In the genomic region with DNA sequence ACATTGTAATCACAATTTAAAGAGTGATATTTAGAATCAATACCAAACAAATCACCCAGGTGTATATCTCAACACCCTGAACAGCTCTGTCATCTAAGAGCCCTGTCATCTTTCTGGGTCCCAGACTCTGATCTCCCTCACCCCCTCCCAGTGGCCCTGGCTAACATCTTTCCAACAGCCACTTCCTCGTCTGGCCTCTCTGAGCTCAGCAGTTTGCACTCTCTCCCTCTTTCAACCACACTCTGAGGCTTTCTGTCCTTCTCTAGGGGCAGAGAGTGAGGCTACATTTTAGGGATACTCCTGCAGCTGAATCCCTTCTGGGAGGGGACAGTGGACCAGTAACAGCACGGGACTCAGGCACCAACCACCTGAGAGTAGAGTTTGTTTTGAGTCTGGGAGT, we compare ENCODE assay signal across 31 cellular contexts. TPM values are rescaled to one million over a fixed set of nuclear protein-coding genes. Genes with fewer than 3 reads are reported as not detected.
DNase-seq lines count a peak whose midpoint lies in the region; ATAC-seq and TF ChIP-seq lines count a peak whose summit lies in the region.
"Had no signal": no experiment of that assay in that cellular context is flagged by ENCODE, and none has a peak within 500 bp of the region (broad histone marks: within the 10 kb centered on the region; RNA-seq: fewer than 3 reads in every experiment).

No MANE protein-coding gene starts in this region.

- peak overlapping the region; percentile 78 for H3K27ac Mint-ChIP-seq in neural crest cell (ENCODE audit: unreplicated experiment)
- H3K27ac Mint-ChIP-seq: CD4-positive, alpha-beta T cell; IgD-negative memory B cell; stimulated activated effector memory CD8-positive, alpha-beta T cell treated with anti-CD3 and anti-CD28 coated beads, Interleukin-12 subunit alpha, Interleukin-12 subunit beta, amount 100 ng/mL, for 72 hours; T-helper 1 cell treated with Interleukin-12 subunit alpha and Interleukin-12 subunit beta and Interleukin-4 antibody, amounts not matched to agents 30 μg/mL and 1 μg/mL, for 36 hours had no signal

- no peak for TF ChIP-seq POLR2A in esophagus squamous epithelium (IDR thresholded peaks at IDR 0.05)

- H3K36me3 ChIP-seq in cardiac muscle cell (no peaks in the 10 kb centered on the region), heart right ventricle (no peaks in the 10 kb centered on the region), esophagus squamous epithelium (no peaks in the 10 kb centered on the region)
- H3K36me3 ChIP-seq: left lung, prostate gland, SJCRH30, transverse colon had no signal

- H3K9me3 ChIP-seq in cardiac muscle cell (ENCODE audit: low read depth) (no peaks in the 10 kb centered on the region), heart right ventricle (no peaks in the 10 kb centered on the region), esophagus squamous epithelium (no peaks in the 10 kb centered on the region)
- H3K9me3 ChIP-seq: left lung, prostate gland, SJCRH30, transverse colon had no signal

- ATAC-seq in heart right ventricle (no peak), GM18517 (IDR thresholded peaks at IDR 0.05; ENCODE audit: unreplicated experiment) (no peak), HG03378 (IDR thresholded peaks at IDR 0.05; ENCODE audit: unreplicated experiment) (no peak)
- ATAC-seq: left lung; stimulated activated effector memory CD8-positive, alpha-beta T cell treated with anti-CD3 and anti-CD28 coated beads, Interleukin-12 subunit alpha, Interleukin-12 subunit beta, amount 100 ng/mL, for 72 hours had no signal

- H3K27me3 ChIP-seq in cardiac muscle cell, result no peaks in the 10 kb centered on the region
- H3K27me3 ChIP-seq in heart right ventricle, result no peaks in the 10 kb centered on the region
- H3K27me3 ChIP-seq in esophagus squamous epithelium, result no peaks in the 10 kb centered on the region
- H3K27me3 ChIP-seq: left lung, SJCRH30, transverse colon had no signal

- TF ChIP-seq CTCF in cardiac muscle cell (IDR thresholded peaks at IDR 0.05; ENCODE audit: low read depth, low read length), result no peak
- no peak for TF ChIP-seq CTCF in heart right ventricle (IDR thresholded peaks at IDR 0.05)
- TF ChIP-seq CTCF in neural crest cell (conservative IDR thresholded peaks at IDR 0.05), result no peak
- no peak for TF ChIP-seq CTCF in esophagus squamous epithelium (IDR thresholded peaks at IDR 0.05)

- DNase-seq in cardiac muscle cell (ENCODE audit: low read depth in 1 of 2, low spot score in 1 of 2), result no peak
- no peak for DNase-seq in heart right ventricle
- DNase-seq in SKM-1 treated with dmso at 0.1 percent for 144 hours (lab: John Stamatoyannopoulos, UW; ENCODE audit: unreplicated experiment), result peak; percentile 32
- DNase-seq in neural crest cell (ENCODE audit: low read depth, low spot score), result no peak
- no peak for DNase-seq in esophagus squamous epithelium (lab: John Stamatoyannopoulos, UW)
- no peak for DNase-seq in NCI-H226
- DNase-seq: activated CD4-positive, alpha-beta T cell treated with anti-CD3 and anti-CD28 coated beads, Interleukin-2, amount 50 U/mL, for 4 hours; activated naive CD4-positive, alpha-beta T cell; activated T-cell treated with anti-CD3 and anti-CD28 coated beads, Interleukin-2, amount 50 U/mL, for 48 hours; CD4-positive, alpha-beta T cell; central memory CD4-positive, alpha-beta T cell; cortex of kidney; effector memory CD4-positive, alpha-beta T cell; GM23248; left lung; NCI-H1436; NCI-H446 treated with DMSO at 0.1 percent for 48 hours; NCI-H82; nucleus accumbens; SJCRH30; transverse colon had no signal

- H3K4me3 ChIP-seq in cardiac muscle cell (no peak overlapping the region), heart right ventricle (no peak overlapping the region), esophagus squamous epithelium (no peak overlapping the region)
- H3K4me3 ChIP-seq: GM23248, left lung, prostate gland, SJCRH30, transverse colon had no signal

- H3K4me1 ChIP-seq in cardiac muscle cell (ENCODE audit: low read depth), result peaks cover 42% of the 10 kb centered on the region
- H3K4me1 ChIP-seq in heart right ventricle, result peaks cover 0 to 6% (median 0%) of the 10 kb centered on the region in 9 donors
- H3K4me1 ChIP-seq in esophagus squamous epithelium, result peaks cover 26 to 45% (median 27%) of the 10 kb centered on the region in 3 donors
- H3K4me1 ChIP-seq: prostate gland, transverse colon had no signal

- peaks cover 3% of the 10 kb centered on the region for H3K9me3 Mint-ChIP-seq in neural crest cell
- H3K9me3 Mint-ChIP-seq: CD4-positive, alpha-beta T cell; stimulated activated effector memory CD8-positive, alpha-beta T cell treated with anti-CD3 and anti-CD28 coated beads, Interleukin-12 subunit alpha, Interleukin-12 subunit beta, amount 100 ng/mL, for 72 hours; T-helper 1 cell treated with Interleukin-12 subunit alpha and Interleukin-12 subunit beta and Interleukin-4 antibody, amounts not matched to agents 30 μg/mL and 1 μg/mL, for 36 hours had no signal

- WGBS in heart right ventricle, 2 donors, result 38 to 43% methylated on average over 2 of the region's 2 CpGs
- WGBS in esophagus squamous epithelium, 2 donors, result 63 to 67% methylated on average over 1 to 2 of the region's 2 CpGs

- H3K27ac ChIP-seq in cardiac muscle cell (peak overlapping the region; percentile 72), heart right ventricle (no peak overlapping the region), esophagus squamous epithelium (peak overlapping the region in 1 of 4 donors; percentile 20)
- H3K27ac ChIP-seq: epithelial cell of prostate, GM23248, left lung, prostate gland, SJCRH30, transverse colon had no signal

- intact Hi-C loops in heart right ventricle (cut with DNase I), result no loop called here
- intact Hi-C loops in esophagus squamous epithelium (cut with DNase I), result no loop called here

- peaks cover 17% of the 10 kb centered on the region for H3K4me1 Mint-ChIP-seq in neural crest cell
- H3K4me1 Mint-ChIP-seq: IgD-negative memory B cell; stimulated activated effector memory CD8-positive, alpha-beta T cell treated with anti-CD3 and anti-CD28 coated beads, Interleukin-12 subunit alpha, Interleukin-12 subunit beta, amount 100 ng/mL, for 72 hours had no signal

- H3K27me3 Mint-ChIP-seq in neural crest cell (ENCODE audit: low read depth), result no peaks in the 10 kb centered on the region

- H3K4me3 Mint-ChIP-seq in neural crest cell, result no peak overlapping the region
- H3K4me3 Mint-ChIP-seq: CD4-positive, alpha-beta T cell; IgD-negative memory B cell; stimulated activated effector memory CD8-positive, alpha-beta T cell treated with anti-CD3 and anti-CD28 coated beads, Interleukin-12 subunit alpha, Interleukin-12 subunit beta, amount 100 ng/mL, for 72 hours; T-helper 1 cell treated with Interleukin-12 subunit alpha and Interleukin-12 subunit beta and Interleukin-4 antibody, amounts not matched to agents 30 μg/mL and 1 μg/mL, for 36 hours had no signal

- no peaks in the 10 kb centered on the region for H3K36me3 Mint-ChIP-seq in neural crest cell (ENCODE audit: low read depth)
- H3K36me3 Mint-ChIP-seq: IgD-negative memory B cell; stimulated activated effector memory CD8-positive, alpha-beta T cell treated with anti-CD3 and anti-CD28 coated beads, Interleukin-12 subunit alpha, Interleukin-12 subunit beta, amount 100 ng/mL, for 72 hours had no signal

RNA-seq across cellular contexts. Expression of a gene that starts 17.1 kb away (rescaled TPM):
- total RNA-seq in cardiac muscle cell (17.6 and 26.6 TPM in 2 replicates), heart right ventricle (1 to 10 TPM in 9 of 10 donors, under 1 TPM in 1; 0.73 to 3.1 (median 2.0) TPM), neural crest cell (3.1 and 3.3 TPM in 2 replicates), esophagus squamous epithelium (1 to 10 TPM in 3 of 4 donors, under 1 TPM in 1; 0.38 to 1.9 (median 1.5) TPM)
- polyA plus RNA-seq in cardiac muscle cell (13.2 and 20.7 TPM in 2 replicates), heart right ventricle (1 to 10 TPM in 1 of 2 donors, under 1 TPM in 1; 0.67 to 2.0 TPM)
- total RNA-seq: Daoy, GM23248, M059J, RPMI7951 had no signal
- polyA plus RNA-seq: GM23248 had no signal

RNA-seq across cellular contexts. Expression of a gene that starts 31.1 kb away (rescaled TPM):
- total RNA-seq in cardiac muscle cell, result 23.1 and 24.0 TPM in 2 replicates
- 20.5 and 27.5 TPM in 2 replicates for polyA plus RNA-seq in cardiac muscle cell
- 10 to 100 TPM in 9 of 10 donors, 1 to 10 TPM in 1; 9.3 to 32.8 (median 13.6) TPM for total RNA-seq in heart right ventricle
- polyA plus RNA-seq in heart right ventricle, result 10 to 100 TPM; 22.7 to 23.0 TPM
- total RNA-seq in neural crest cell, result 56.7 and 65.2 TPM in 2 replicates
- 10 to 100 TPM; 30.2 to 53.7 (median 41.6) TPM for total RNA-seq in esophagus squamous epithelium

RNA-seq across cellular contexts. Expression of a gene that starts 34.9 kb away (rescaled TPM):
- total RNA-seq in cardiac muscle cell, result 13.1 and 26.4 TPM in 2 replicates
- polyA plus RNA-seq in cardiac muscle cell, result 23.0 and 33.5 TPM in 2 replicates
- total RNA-seq in heart right ventricle, result 10 to 100 TPM; 21.5 to 40.3 (median 28.3) TPM
- polyA plus RNA-seq in heart right ventricle, result 10 to 100 TPM; 16.6 to 96.9 TPM
- 73.1 and 73.7 TPM in 2 replicates for total RNA-seq in neural crest cell
- 10 to 100 TPM; 12.9 to 28.8 (median 18.7) TPM for total RNA-seq in esophagus squamous epithelium
